In genomic region chr14:102537981-102538597, GRCh38 we compare ENCODE assay signal across 1 cellular context.
A peak's percentile ranks its signal among the peaks of the same experiment; 100 is the strongest.
TF ChIP-seq lines count a peak whose summit lies in the region.

No MANE protein-coding gene starts in this region.

TF ChIP-seq in HepG2, 621 proteins besides CTCF, POLR2A, EP300 and RAD21:
- no peak for TF ChIP-seq LRRFIP1 (CRISPR knock-in tag; conservative IDR thresholded peaks at IDR 0.05)
- TF ChIP-seq KDM1A (CRISPR knock-in tag; IDR thresholded peaks at IDR 0.05), result peak; percentile 1; the same call in 1 of the 2 replicates
- TF ChIP-seq MTA1 (CRISPR knock-in tag; IDR thresholded peaks at IDR 0.05; ENCODE audit: borderline replicate concordance), result no peak
- no peak for TF ChIP-seq ZNF710 (CRISPR knock-in tag; IDR thresholded peaks at IDR 0.05; ENCODE audit: borderline replicate concordance)
- no peak for TF ChIP-seq SRSF4 (IDR thresholded peaks at IDR 0.05; ENCODE audit: low read depth, low read length, poor library complexity, severe bottlenecking)
- no peak for TF ChIP-seq SP4 (CRISPR knock-in tag; IDR thresholded peaks at IDR 0.05)
- TF ChIP-seq ZSCAN31 (CRISPR knock-in tag; IDR thresholded peaks at IDR 0.05; ENCODE audit: low read depth), result 0 out of 2 replicates have a peak, but pooled peaks have one; percentile 32
- no peak for TF ChIP-seq SP1 (IDR thresholded peaks at IDR 0.05)
- TF ChIP-seq SP1 (CRISPR knock-in tag; IDR thresholded peaks at IDR 0.05), result no peak
- no peak for TF ChIP-seq AHDC1 (CRISPR knock-in tag; IDR thresholded peaks at IDR 0.05; ENCODE audit: borderline replicate concordance)
- TF ChIP-seq SOX5 (CRISPR knock-in tag; IDR thresholded peaks at IDR 0.05; ENCODE audit: borderline replicate concordance), result no peak
- peak; percentile 21; the same call in 1 of the 2 replicates for TF ChIP-seq PATZ1 (CRISPR knock-in tag; IDR thresholded peaks at IDR 0.05)
- no peak for TF ChIP-seq CENPT (CRISPR knock-in tag; IDR thresholded peaks at IDR 0.05; ENCODE audit: low read depth)
- peak; percentile 7; the same call in 1 of the 2 replicates for TF ChIP-seq ZNF768 (CRISPR knock-in tag; IDR thresholded peaks at IDR 0.05)
- TF ChIP-seq ZNF691 (CRISPR knock-in tag; IDR thresholded peaks at IDR 0.05; ENCODE audit: borderline replicate concordance, low read depth), result no peak
- no peak for TF ChIP-seq WIZ (CRISPR knock-in tag; IDR thresholded peaks at IDR 0.05)
- no peak for TF ChIP-seq ZNF800 (CRISPR knock-in tag; IDR thresholded peaks at IDR 0.05)
- TF ChIP-seq MAFG (CRISPR knock-in tag; IDR thresholded peaks at IDR 0.05), result no peak
- TF ChIP-seq MED13 (CRISPR knock-in tag; IDR thresholded peaks at IDR 0.05), result no peak
- no peak for TF ChIP-seq TIGD3 (CRISPR knock-in tag; IDR thresholded peaks at IDR 0.05; ENCODE audit: borderline replicate concordance)
- TF ChIP-seq ZNF772 (CRISPR knock-in tag; IDR thresholded peaks at IDR 0.05), result peak; percentile 12; the same call in 1 of the 2 replicates
- no peak for TF ChIP-seq ISX (CRISPR knock-in tag; conservative IDR thresholded peaks at IDR 0.05)
- TF ChIP-seq ZMAT5 (CRISPR knock-in tag; IDR thresholded peaks at IDR 0.05; ENCODE audit: borderline replicate concordance, low read depth), result no peak
- TF ChIP-seq YEATS4 (CRISPR knock-in tag; IDR thresholded peaks at IDR 0.05; ENCODE audit: borderline replicate concordance), result no peak
- TF ChIP-seq ZNF143 (CRISPR knock-in tag; IDR thresholded peaks at IDR 0.05), result no peak
- no peak for TF ChIP-seq ZFP37 (CRISPR knock-in tag; IDR thresholded peaks at IDR 0.05; ENCODE audit: borderline replicate concordance)
- TF ChIP-seq ZNF770 (CRISPR knock-in tag; IDR thresholded peaks at IDR 0.05), result 0 out of 2 replicates have a peak, but pooled peaks have one; percentile 31
- no peak for TF ChIP-seq ZFYVE20 (CRISPR knock-in tag; IDR thresholded peaks at IDR 0.05; ENCODE audit: borderline replicate concordance, low read depth)
- TF ChIP-seq NRL (CRISPR knock-in tag; IDR thresholded peaks at IDR 0.05; ENCODE audit: borderline replicate concordance), result no peak
